In genomic region chr20:57627972-57628650, GRCh38 we compare ENCODE assay signal across 1 cellular context.
TF ChIP-seq lines count a peak whose summit lies in the region.

No MANE protein-coding gene starts in this region.

TF ChIP-seq in GM23338, 12 proteins besides CTCF, POLR2A, EP300 and RAD21 (continued from another document):
- TF ChIP-seq ZNF462 (CRISPR knock-in tag; IDR thresholded peaks at IDR 0.05), result no peak
